In the genomic region with DNA sequence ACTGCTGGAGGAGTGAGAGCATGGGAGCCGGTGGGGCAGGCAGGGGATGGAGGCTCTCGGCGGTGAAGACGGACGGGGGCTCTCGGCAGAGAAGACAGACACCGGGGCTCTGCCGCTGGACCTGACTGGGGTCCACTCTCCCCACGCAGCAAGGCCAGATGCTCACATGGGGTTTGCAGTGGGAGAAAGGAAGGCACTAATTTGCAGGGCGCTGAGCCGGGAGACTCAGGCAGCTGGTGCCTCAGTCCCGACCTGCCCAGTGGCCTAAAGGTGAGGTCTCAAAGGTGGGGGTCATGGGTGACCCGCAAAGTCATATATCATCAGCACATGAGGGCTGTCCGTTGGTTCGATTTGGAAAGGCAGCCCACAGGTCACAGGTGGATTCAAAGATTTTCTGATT, we compare ENCODE assay signal across 26 cellular contexts.
"Had no signal": no experiment of that assay in that cellular context is flagged by ENCODE, and none has a peak within 500 bp of the region (broad histone marks: within the 10 kb centered on the region; RNA-seq: fewer than 3 reads in every experiment).

No MANE protein-coding gene starts in this region.

- ATAC-seq: activated CD4-positive, alpha-beta T cell treated with anti-CD3 and anti-CD28 coated beads for 36 hours; activated CD8-positive, alpha-beta T cell treated with anti-CD3 and anti-CD28 coated beads, Interleukin-2, amount 10 ng/mL, durations not matched to agents 7 days and 5 days; activated naive CD8-positive, alpha-beta T cell treated with anti-CD3 and anti-CD28 coated beads, Interleukin-2, amount 50 U/mL, for 24 hours; activated T-cell treated with anti-CD3 and anti-CD28 coated beads, Interleukin-2, amount 50 U/mL, for 4 hours; activated T-helper 17 cell treated with anti-CD3 and anti-CD28 coated beads, Interleukin-2, amount 50 U/mL, for 72 hours; body of pancreas; effector memory CD8-positive, alpha-beta T cell; gastroesophageal sphincter; heart right ventricle had no signal

- H3K27ac Mint-ChIP-seq: activated CD4-positive, alpha-beta memory T cell treated with anti-CD3 and anti-CD28 coated beads for 36 hours; activated CD4-positive, alpha-beta T cell treated with anti-CD3 and anti-CD28 coated beads for 36 hours; activated CD4-positive, alpha-beta T cell treated with anti-CD3 and anti-CD28 coated beads, Interleukin-2, amount 10 ng/mL, durations not matched to agents 24 days and 14 days; activated CD8-positive, alpha-beta T cell treated with anti-CD3 and anti-CD28 coated beads, Interleukin-2, amount 10 ng/mL, durations not matched to agents 7 days and 5 days; activated naive CD4-positive, alpha-beta T cell treated with anti-CD3 and anti-CD28 coated beads for 36 hours; activated naive CD4-positive, alpha-beta T cell treated with anti-CD3 and anti-CD28 coated beads, Interleukin-2, amount 50 U/mL, for 24 hours; activated naive CD8-positive, alpha-beta T cell treated with anti-CD3 and anti-CD28 coated beads for 36 hours; activated naive CD8-positive, alpha-beta T cell treated with anti-CD3 and anti-CD28 coated beads, Interleukin-2, amount 50 U/mL, for 24 hours; activated T-helper 17 cell treated with anti-CD3 and anti-CD28 coated beads, Interleukin-2, amount 50 U/mL, for 72 hours; effector memory CD8-positive, alpha-beta T cell had no signal

- H3K4me3 Mint-ChIP-seq: activated CD4-positive, alpha-beta memory T cell treated with anti-CD3 and anti-CD28 coated beads for 36 hours; activated CD4-positive, alpha-beta T cell treated with anti-CD3 and anti-CD28 coated beads for 36 hours; activated CD4-positive, alpha-beta T cell treated with anti-CD3 and anti-CD28 coated beads, Interleukin-2, amount 10 ng/mL, durations not matched to agents 24 days and 14 days; activated CD8-positive, alpha-beta T cell treated with anti-CD3 and anti-CD28 coated beads, Interleukin-2, amount 10 ng/mL, durations not matched to agents 7 days and 5 days; activated naive CD4-positive, alpha-beta T cell treated with anti-CD3 and anti-CD28 coated beads for 36 hours; activated naive CD4-positive, alpha-beta T cell treated with anti-CD3 and anti-CD28 coated beads, Interleukin-2, amount 50 U/mL, for 24 hours; activated naive CD8-positive, alpha-beta T cell treated with anti-CD3 and anti-CD28 coated beads for 36 hours; activated naive CD8-positive, alpha-beta T cell treated with anti-CD3 and anti-CD28 coated beads, Interleukin-2, amount 50 U/mL, for 24 hours; activated T-cell treated with anti-CD3 and anti-CD28 coated beads, Interleukin-2, amount 50 U/mL, for 4 hours; activated T-helper 17 cell treated with anti-CD3 and anti-CD28 coated beads, Interleukin-2, amount 50 U/mL, for 72 hours; effector memory CD8-positive, alpha-beta T cell had no signal

- H3K9me3 Mint-ChIP-seq: activated CD4-positive, alpha-beta T cell treated with anti-CD3 and anti-CD28 coated beads, Interleukin-2, amount 10 ng/mL, durations not matched to agents 24 days and 14 days had no signal

- H3K4me1 Mint-ChIP-seq: activated CD4-positive, alpha-beta T cell treated with anti-CD3 and anti-CD28 coated beads for 36 hours; activated CD4-positive, alpha-beta T cell treated with anti-CD3 and anti-CD28 coated beads, Interleukin-2, amount 10 ng/mL, durations not matched to agents 24 days and 14 days; activated naive CD4-positive, alpha-beta T cell treated with anti-CD3 and anti-CD28 coated beads, Interleukin-2, amount 50 U/mL, for 24 hours; activated naive CD8-positive, alpha-beta T cell treated with anti-CD3 and anti-CD28 coated beads, Interleukin-2, amount 50 U/mL, for 24 hours; activated T-helper 17 cell treated with anti-CD3 and anti-CD28 coated beads, Interleukin-2, amount 50 U/mL, for 72 hours had no signal

- DNase-seq: activated CD4-positive, alpha-beta memory T cell treated with anti-CD3 and anti-CD28 coated beads for 36 hours; activated CD4-positive, alpha-beta T cell treated with anti-CD3 and anti-CD28 coated beads for 36 hours; activated CD4-positive, alpha-beta T cell treated with anti-CD3 and anti-CD28 coated beads, Interleukin-2, amount 10 ng/mL, durations not matched to agents 24 days and 14 days; activated CD4-positive, CD25-positive, alpha-beta regulatory T cell; activated CD4-positive, CD25-positive, alpha-beta regulatory T cell treated with anti-CD3 and anti-CD28 coated beads, Interleukin-2, amount 50 U/mL, for 72 hours; activated CD8-positive, alpha-beta T cell treated with anti-CD3 and anti-CD28 coated beads, Interleukin-2, amount 10 ng/mL, durations not matched to agents 7 days and 5 days; activated effector memory CD4-positive, alpha-beta T cell treated with Interleukin-2 at 50 U/mL for 16 hours; activated naive CD4-positive, alpha-beta T cell treated with anti-CD3 and anti-CD28 coated beads for 36 hours; activated naive CD8-positive, alpha-beta T cell treated with anti-CD3 and anti-CD28 coated beads for 36 hours; activated naive CD8-positive, alpha-beta T cell treated with anti-CD3 and anti-CD28 coated beads, Interleukin-2, amount 50 U/mL, for 24 hours; activated T-cell treated with anti-CD3 and anti-CD28 coated beads, Interleukin-2, amount 50 U/mL, for 4 hours; amygdala; aorta; body of pancreas; central memory CD4-positive, alpha-beta T cell; cerebellar nuclear complex; colonic mucosa; effector memory CD8-positive, alpha-beta T cell; erythroblast; esophagus squamous epithelium; foreskin melanocyte; heart right ventricle; T-helper 2 cell had no signal

- H3K36me3 Mint-ChIP-seq: activated CD4-positive, alpha-beta memory T cell treated with anti-CD3 and anti-CD28 coated beads for 36 hours had no signal
